ENCODE assay signal across 33 cellular contexts in genomic region chr16:58912571-58912970, GRCh38.
"Had no signal": no experiment of that assay in that cellular context is flagged by ENCODE, and none has a peak within 500 bp of the region (broad histone marks: within the 10 kb centered on the region; RNA-seq: fewer than 3 reads in every experiment).

No MANE protein-coding gene starts in this region.

- H3K27me3 ChIP-seq: ascending aorta, cardiac muscle cell had no signal

- ATAC-seq: activated CD8-positive, alpha-beta memory T cell treated with anti-CD3 and anti-CD28 coated beads, Interleukin-2, amount 10 ng/mL, durations not matched to agents 7 days and 5 days; activated CD8-positive, alpha-beta T cell treated with anti-CD3 and anti-CD28 coated beads, Interleukin-2, amount 10 ng/mL, durations not matched to agents 7 days and 5 days; activated naive CD8-positive, alpha-beta T cell treated with anti-CD3 and anti-CD28 coated beads, Interleukin-2, amount 50 U/mL, for 24 hours had no signal

- H3K36me3 Mint-ChIP-seq: activated CD8-positive, alpha-beta memory T cell treated with anti-CD3 and anti-CD28 coated beads, Interleukin-2, amount 10 ng/mL, durations not matched to agents 7 days and 5 days; activated naive CD4-positive, alpha-beta T cell treated with anti-CD3 and anti-CD28 coated beads, Interleukin-2, amount 10 ng/mL, durations not matched to agents 7 days and 5 days; activated naive CD4-positive, alpha-beta T cell treated with anti-CD3 and anti-CD28 coated beads, Interleukin-2, amount 50 U/mL, for 24 hours; activated naive CD8-positive, alpha-beta T cell; activated naive CD8-positive, alpha-beta T cell treated with anti-CD3 and anti-CD28 coated beads, Interleukin-2, amount 10 ng/mL, durations not matched to agents 7 days and 5 days; brain had no signal

- H3K27ac ChIP-seq: ascending aorta, cardiac muscle cell, WERI-Rb-1 had no signal

- H3K4me3 Mint-ChIP-seq: activated B cell treated with CpG ODN at 0.5 μM for 24 hours; activated CD4-positive, alpha-beta memory T cell treated with anti-CD3 and anti-CD28 coated beads, Interleukin-2, amount 10 ng/mL, durations not matched to agents 7 days and 5 days; activated CD4-positive, alpha-beta T cell treated with anti-CD3 and anti-CD28 coated beads, Interleukin-2, amount 10 ng/mL, durations not matched to agents 7 days and 5 days; activated CD8-positive, alpha-beta memory T cell treated with anti-CD3 and anti-CD28 coated beads, Interleukin-2, amount 10 ng/mL, durations not matched to agents 7 days and 5 days; activated CD8-positive, alpha-beta T cell treated with anti-CD3 and anti-CD28 coated beads, Interleukin-2, amount 10 ng/mL, durations not matched to agents 7 days and 5 days; activated naive CD4-positive, alpha-beta T cell treated with anti-CD3 and anti-CD28 coated beads, Interleukin-2, amount 10 ng/mL, durations not matched to agents 7 days and 5 days; activated naive CD4-positive, alpha-beta T cell treated with anti-CD3 and anti-CD28 coated beads, Interleukin-2, amount 50 U/mL, for 24 hours; activated naive CD8-positive, alpha-beta T cell; activated naive CD8-positive, alpha-beta T cell treated with anti-CD3 and anti-CD28 coated beads, Interleukin-2, amount 10 ng/mL, durations not matched to agents 7 days and 5 days; activated naive CD8-positive, alpha-beta T cell treated with anti-CD3 and anti-CD28 coated beads, Interleukin-2, amount 50 U/mL, for 24 hours; activated T-cell treated with anti-CD3 and anti-CD28 coated beads, Interleukin-2, amount 50 U/mL, for 24 hours; brain; T-helper 1 cell treated with Interleukin-12 subunit alpha and Interleukin-12 subunit beta and Interleukin-4 antibody, amounts not matched to agents 30 μg/mL and 1 μg/mL, for 36 hours; T-helper 2 cell treated with Interferon-gamma antibody and Interleukin-4, amounts not matched to agents 5 μg/mL and 100 μg/mL, for 36 hours had no signal

- H3K4me1 Mint-ChIP-seq: activated B cell treated with CpG ODN at 0.5 μM for 24 hours; activated CD4-positive, alpha-beta memory T cell treated with anti-CD3 and anti-CD28 coated beads, Interleukin-2, amount 10 ng/mL, durations not matched to agents 7 days and 5 days; activated CD4-positive, alpha-beta T cell treated with anti-CD3 and anti-CD28 coated beads, Interleukin-2, amount 10 ng/mL, durations not matched to agents 7 days and 5 days; activated CD8-positive, alpha-beta memory T cell treated with anti-CD3 and anti-CD28 coated beads, Interleukin-2, amount 10 ng/mL, durations not matched to agents 7 days and 5 days; activated naive CD4-positive, alpha-beta T cell treated with anti-CD3 and anti-CD28 coated beads, Interleukin-2, amount 10 ng/mL, durations not matched to agents 7 days and 5 days; activated naive CD4-positive, alpha-beta T cell treated with anti-CD3 and anti-CD28 coated beads, Interleukin-2, amount 50 U/mL, for 24 hours; activated naive CD8-positive, alpha-beta T cell treated with anti-CD3 and anti-CD28 coated beads, Interleukin-2, amount 10 ng/mL, durations not matched to agents 7 days and 5 days; activated naive CD8-positive, alpha-beta T cell treated with anti-CD3 and anti-CD28 coated beads, Interleukin-2, amount 50 U/mL, for 24 hours; brain had no signal

- H3K9me3 Mint-ChIP-seq: activated CD4-positive, alpha-beta T cell treated with anti-CD3 and anti-CD28 coated beads, Interleukin-2, amount 10 ng/mL, durations not matched to agents 7 days and 5 days; activated T-cell treated with anti-CD3 and anti-CD28 coated beads, Interleukin-2, amount 50 U/mL, for 24 hours; activated T-helper 2 cell treated with anti-CD3 and anti-CD28 coated beads, Interferon-gamma antibody, Interleukin-2, Interleukin-4, amounts not matched to agents 10 μg/mL and 5 μg/mL and 100 μg/mL, durations not matched to agents 14 hours and 24 hours and 36 hours had no signal

- H3K4me3 ChIP-seq: ascending aorta, cardiac muscle cell had no signal

- H3K27ac Mint-ChIP-seq: activated B cell treated with CpG ODN at 0.5 μM for 24 hours; activated CD4-positive, alpha-beta memory T cell treated with anti-CD3 and anti-CD28 coated beads, Interleukin-2, amount 10 ng/mL, durations not matched to agents 7 days and 5 days; activated CD4-positive, alpha-beta T cell treated with anti-CD3 and anti-CD28 coated beads, Interleukin-2, amount 10 ng/mL, durations not matched to agents 7 days and 5 days; activated CD8-positive, alpha-beta memory T cell treated with anti-CD3 and anti-CD28 coated beads, Interleukin-2, amount 10 ng/mL, durations not matched to agents 7 days and 5 days; activated CD8-positive, alpha-beta T cell treated with anti-CD3 and anti-CD28 coated beads, Interleukin-2, amount 10 ng/mL, durations not matched to agents 7 days and 5 days; activated naive CD4-positive, alpha-beta T cell treated with anti-CD3 and anti-CD28 coated beads, Interleukin-2, amount 10 ng/mL, durations not matched to agents 7 days and 5 days; activated naive CD4-positive, alpha-beta T cell treated with anti-CD3 and anti-CD28 coated beads, Interleukin-2, amount 50 U/mL, for 24 hours; activated naive CD8-positive, alpha-beta T cell; activated naive CD8-positive, alpha-beta T cell treated with anti-CD3 and anti-CD28 coated beads, Interleukin-2, amount 10 ng/mL, durations not matched to agents 7 days and 5 days; activated naive CD8-positive, alpha-beta T cell treated with anti-CD3 and anti-CD28 coated beads, Interleukin-2, amount 50 U/mL, for 24 hours; activated T-cell treated with anti-CD3 and anti-CD28 coated beads, Interleukin-2, amount 50 U/mL, for 24 hours; activated T-helper 2 cell treated with anti-CD3 and anti-CD28 coated beads, Interferon-gamma antibody, Interleukin-2, Interleukin-4, amounts not matched to agents 10 μg/mL and 5 μg/mL and 100 μg/mL, durations not matched to agents 14 hours and 24 hours and 36 hours; brain; T-helper 1 cell treated with Interleukin-12 subunit alpha and Interleukin-12 subunit beta and Interleukin-4 antibody, amounts not matched to agents 30 μg/mL and 1 μg/mL, for 36 hours; T-helper 2 cell treated with Interferon-gamma antibody and Interleukin-4, amounts not matched to agents 5 μg/mL and 100 μg/mL, for 36 hours had no signal

- H3K9me3 ChIP-seq: ascending aorta had no signal

- H3K36me3 ChIP-seq: ascending aorta, cardiac muscle cell, WERI-Rb-1 had no signal

- H3K27me3 Mint-ChIP-seq: activated B cell treated with CpG ODN at 0.5 μM for 24 hours; activated CD4-positive, alpha-beta memory T cell treated with anti-CD3 and anti-CD28 coated beads, Interleukin-2, amount 10 ng/mL, durations not matched to agents 7 days and 5 days; activated CD4-positive, alpha-beta T cell treated with anti-CD3 and anti-CD28 coated beads, Interleukin-2, amount 10 ng/mL, durations not matched to agents 7 days and 5 days; activated CD8-positive, alpha-beta memory T cell treated with anti-CD3 and anti-CD28 coated beads, Interleukin-2, amount 10 ng/mL, durations not matched to agents 7 days and 5 days; activated naive CD4-positive, alpha-beta T cell treated with anti-CD3 and anti-CD28 coated beads, Interleukin-2, amount 10 ng/mL, durations not matched to agents 7 days and 5 days; activated naive CD8-positive, alpha-beta T cell; activated naive CD8-positive, alpha-beta T cell treated with anti-CD3 and anti-CD28 coated beads, Interleukin-2, amount 10 ng/mL, durations not matched to agents 7 days and 5 days; activated naive CD8-positive, alpha-beta T cell treated with anti-CD3 and anti-CD28 coated beads, Interleukin-2, amount 50 U/mL, for 24 hours; activated T-cell treated with anti-CD3 and anti-CD28 coated beads, Interleukin-2, amount 50 U/mL, for 24 hours; brain had no signal

- H3K4me1 ChIP-seq: ascending aorta had no signal

- DNase-seq: activated B cell treated with CpG ODN at 0.5 μM for 24 hours; activated CD4-positive, alpha-beta memory T cell treated with anti-CD3 and anti-CD28 coated beads, Interleukin-2, amount 10 ng/mL, durations not matched to agents 7 days and 5 days; activated CD4-positive, alpha-beta T cell treated with anti-CD3 and anti-CD28 coated beads for 48 hours; activated CD4-positive, alpha-beta T cell treated with anti-CD3 and anti-CD28 coated beads, Interleukin-2, amount 10 ng/mL, durations not matched to agents 7 days and 5 days; activated CD4-positive, alpha-beta T cell treated with anti-CD3 and anti-CD28 coated beads, Interleukin-2, amount 50 U/mL, for 48 hours; activated CD4-positive, CD25-positive, alpha-beta regulatory T cell treated with anti-CD3 and anti-CD28 coated beads, Interleukin-2, amount 50 U/mL, for 72 hours; activated CD8-positive, alpha-beta memory T cell treated with anti-CD3 and anti-CD28 coated beads for 24 hours; activated CD8-positive, alpha-beta memory T cell treated with anti-CD3 and anti-CD28 coated beads, Interleukin-2, amount 10 ng/mL, durations not matched to agents 7 days and 5 days; activated CD8-positive, alpha-beta memory T cell treated with anti-CD3 and anti-CD28 coated beads, Interleukin-2, amount 50 U/mL, for 48 hours; activated CD8-positive, alpha-beta T cell treated with anti-CD3 and anti-CD28 coated beads, Interleukin-2, amount 10 ng/mL, durations not matched to agents 7 days and 5 days; activated effector memory CD4-positive, alpha-beta T cell treated with Interleukin-2 at 50 U/mL for 16 hours; activated gamma-delta T cell; activated naive CD4-positive, alpha-beta T cell treated with anti-CD3 and anti-CD28 coated beads, Interleukin-2, amount 10 ng/mL, durations not matched to agents 7 days and 5 days; activated naive CD4-positive, alpha-beta T cell treated with Interleukin-2 at 50 U/mL for 16 hours; activated naive CD8-positive, alpha-beta T cell treated with anti-CD3 and anti-CD28 coated beads, Interleukin-2, amount 10 ng/mL, durations not matched to agents 7 days and 5 days; activated naive CD8-positive, alpha-beta T cell treated with anti-CD3 and anti-CD28 coated beads, Interleukin-2, amount 50 U/mL, for 24 hours; activated T-cell treated with anti-CD3 and anti-CD28 coated beads, Interleukin-2, amount 50 U/mL, for 24 hours; activated T-cell treated with anti-CD3 and anti-CD28 coated beads, Interleukin-2, amount 50 U/mL, for 48 hours; amygdala; anterior cingulate cortex; caudate nucleus; T-helper 1 cell; T-helper 2 cell; T-helper 9 cell; WERI-Rb-1 had no signal
